8 cellular contexts compared by ENCODE assay signal in genomic region chr10:73495226-73495883, GRCh38. TPM values are rescaled to one million over a fixed set of nuclear protein-coding genes. Genes with fewer than 3 reads are reported as not detected.
DNase-seq lines count a peak whose midpoint lies in the region; ATAC-seq and TF ChIP-seq lines count a peak whose summit lies in the region.

No MANE protein-coding gene starts in this region.

- CTCF ChIA-PET in activated CD4-positive, alpha-beta T cell treated with anti-CD3 and anti-CD28 coated beads, Interleukin-2, amount 10 ng/mL, durations not matched to agents 7 days and 5 days (lab: Charles Lee) = interaction anchor here (1.2 to 1.5 kb wide), 2 partner anchors 13 to 18 kb away, joined by 3 to 4 read pairs; no protein-coding TSS in a partner anchor

- H3K4me3 ChIP-seq in AG10803 (ENCODE audit: low read length) (peak overlapping the region; percentile 91), right lobe of liver (peak overlapping the region; percentile 73 to 91 (median 85))

- WGBS in right lobe of liver (ENCODE audit: insufficient coverage, low coverage, low lambda C conversion rate, missing lambda C conversion rate) = 0% methylated on average over 11 of the region's 55 CpGs

- TF ChIP-seq CTCF in AG10803 (conservative IDR thresholded peaks at IDR 0.05; ENCODE audit: low read length) = no peak
- TF ChIP-seq CTCF in right lobe of liver (IDR thresholded peaks at IDR 0.05) = no peak

- no peaks in the 10 kb centered on the region for H3K27me3 Mint-ChIP-seq in activated CD4-positive, alpha-beta T cell treated with anti-CD3 and anti-CD28 coated beads, Interleukin-2, amount 10 ng/mL, durations not matched to agents 7 days and 5 days

- peaks cover 46% of the 10 kb centered on the region for H3K4me1 Mint-ChIP-seq in activated CD4-positive, alpha-beta T cell treated with anti-CD3 and anti-CD28 coated beads, Interleukin-2, amount 10 ng/mL, durations not matched to agents 7 days and 5 days

- intact Hi-C loops in right lobe of liver (cut with DNase I) = loop anchor here in 1 of 2 donors (10.0 kb wide), 1 partner anchor 81 kb away; the partner anchor contains the start of gene ANXA7

- H3K36me3 ChIP-seq in right lobe of liver = no peaks in the 10 kb centered on the region

- ATAC-seq in GM18909 (IDR thresholded peaks at IDR 0.05; ENCODE audit: poor library complexity, unreplicated experiment) = peak; percentile 93
- ATAC-seq in HG03139 (IDR thresholded peaks at IDR 0.05; ENCODE audit: unreplicated experiment) = peak; percentile 87
- peak; percentile 97 to 99 (median 97) for ATAC-seq in right lobe of liver

- H3K9me3 Mint-ChIP-seq in activated CD4-positive, alpha-beta T cell treated with anti-CD3 and anti-CD28 coated beads, Interleukin-2, amount 10 ng/mL, durations not matched to agents 7 days and 5 days = no peaks in the 10 kb centered on the region

- no peaks in the 10 kb centered on the region for H3K27me3 ChIP-seq in right lobe of liver

- H3K4me1 ChIP-seq in right lobe of liver = peaks cover 0 to 18% (median 9%) of the 10 kb centered on the region in 4 donors

- no peaks in the 10 kb centered on the region for H3K9me3 ChIP-seq in right lobe of liver

- peak overlapping the region; percentile 77 to 90 (median 83) for H3K27ac ChIP-seq in right lobe of liver

- peak overlapping the region; percentile 97 for H3K4me3 Mint-ChIP-seq in activated CD4-positive, alpha-beta T cell treated with anti-CD3 and anti-CD28 coated beads, Interleukin-2, amount 10 ng/mL, durations not matched to agents 7 days and 5 days

- DNase-seq in AG10803 (ENCODE audit: low read depth) = peak; percentile 92
- DNase-seq in NCI-H526 treated with DMSO at 0.1 percent for 48 hours (lab: John Stamatoyannopoulos, UW) = peak; percentile 47
- DNase-seq in activated CD4-positive, alpha-beta T cell treated with anti-CD3 and anti-CD28 coated beads, Interleukin-2, amount 10 ng/mL, durations not matched to agents 7 days and 5 days = peak; percentile 94
- DNase-seq in dedifferentiated amniotic fluid mesenchymal stem cell (ENCODE audit: extremely low spot score) = peak; percentile 59
- peak; percentile 96 to 98 (median 97) for DNase-seq in right lobe of liver
- peak; percentile 79 to 81 for DNase-seq in stimulated activated CD4-positive, alpha-beta T cell treated with anti-CD3 and anti-CD28 coated beads, Interleukin-4, amount 100 ng/mL, for 4 hours

- POLR2A ChIA-PET in activated CD4-positive, alpha-beta T cell treated with anti-CD3 and anti-CD28 coated beads, Interleukin-2, amount 10 ng/mL, durations not matched to agents 7 days and 5 days (lab: Charles Lee) = interaction anchor here (0.6 to 1.0 kb wide), 2 partner anchors 82 to 239 kb away, joined by 3 read pairs; no protein-coding TSS in a partner anchor

- peaks cover 36% of the 10 kb centered on the region for H3K36me3 Mint-ChIP-seq in activated CD4-positive, alpha-beta T cell treated with anti-CD3 and anti-CD28 coated beads, Interleukin-2, amount 10 ng/mL, durations not matched to agents 7 days and 5 days (ENCODE audit: low read depth)

- peak overlapping the region; percentile 99 for H3K27ac Mint-ChIP-seq in activated CD4-positive, alpha-beta T cell treated with anti-CD3 and anti-CD28 coated beads, Interleukin-2, amount 10 ng/mL, durations not matched to agents 7 days and 5 days

- peak; percentile 87 for TF ChIP-seq POLR2A in right lobe of liver (IDR thresholded peaks at IDR 0.05)

RNA-seq across cellular contexts. Expression of gene PPP3CB, which starts 0.5 kb away (rescaled TPM):
- 10 to 100 TPM; 48.0 to 48.5 TPM for total RNA-seq in activated CD4-positive, alpha-beta T cell treated with anti-CD3 and anti-CD28 coated beads, Interleukin-2, amount 10 ng/mL, durations not matched to agents 7 days and 5 days
- 10 to 100 TPM; 10.9 to 13.6 (median 13.5) TPM for total RNA-seq in right lobe of liver

Comparison
In these comparisons a context has a peak if more than half of its experiments do, and no peak if none do; other contexts are left out.
1. Peak in every context shown above with its lines: DNase-seq, ATAC-seq, H3K4me3 ChIP-seq and H3K27ac ChIP-seq.
2. DNase-seq: peak in every context shown above with its lines; median percentile 97 in right lobe of liver; 94 in activated CD4-positive, alpha-beta T cell treated with anti-CD3 and anti-CD28 coated beads, Interleukin-2, amount 10 ng/mL, durations not matched to agents 7 days and 5 days; 92 in AG10803; 80 in stimulated activated CD4-positive, alpha-beta T cell treated with anti-CD3 and anti-CD28 coated beads, Interleukin-4, amount 100 ng/mL, for 4 hours; 59 in dedifferentiated amniotic fluid mesenchymal stem cell; 47 in NCI-H526 treated with DMSO at 0.1 percent for 48 hours.